Comparison of ENCODE assay signal across 9 cellular contexts in genomic region chr1:205600085-205600484, GRCh38. TPM values are rescaled to one million over a fixed set of nuclear protein-coding genes. Genes with fewer than 3 reads are reported as not detected.
DNase-seq lines count a peak whose midpoint lies in the region; ATAC-seq, FAIRE-seq and TF ChIP-seq lines count a peak whose summit lies in the region.
"Had no signal": no experiment of that assay in that cellular context is flagged by ENCODE, and none has a peak within 500 bp of the region (broad histone marks: within the 10 kb centered on the region; RNA-seq: fewer than 3 reads in every experiment).

No MANE protein-coding gene starts in this region.

- H3K9me3 Mint-ChIP-seq in nephron: no peaks in the 10 kb centered on the region

- peaks cover 45% of the 10 kb centered on the region for H3K36me3 Mint-ChIP-seq in nephron (ENCODE audit: low read depth)

- FAIRE-seq in GM12892 (lab: Jason Lieb, UNC): peak; percentile 46
- FAIRE-seq: islet of Langerhans had no signal

- ATAC-seq in HG02973 (IDR thresholded peaks at IDR 0.05; ENCODE audit: unreplicated experiment) (peak; percentile 67), HG02571 (IDR thresholded peaks at IDR 0.05; ENCODE audit: unreplicated experiment) (no peak)

- no peak for TF ChIP-seq POLR2A in GM12892 (IDR thresholded peaks at IDR 0.05; ENCODE audit: low read depth, low read length)

- H3K27ac Mint-ChIP-seq in nephron: peak overlapping the region; percentile 95 to 100 (median 100)

- peaks cover 48% of the 10 kb centered on the region for H3K4me1 Mint-ChIP-seq in nephron

- DNase-seq in GM12892 (ENCODE audit: insufficient read length) (no peak), astrocyte of the hippocampus (ENCODE audit: low read depth, low spot score) (peak; percentile 86), NCI-H1930 (lab: John Stamatoyannopoulos, UW) (no peak), NCI-H187 treated with DMSO at 0.1 percent for 48 hours (lab: John Stamatoyannopoulos, UW) (no peak)
- no peak for DNase-seq in effector CD4-positive, alpha-beta T cell

- no peaks in the 10 kb centered on the region for H3K27me3 Mint-ChIP-seq in nephron (ENCODE audit: low read depth)

- TF ChIP-seq CTCF in nephron (IDR thresholded peaks at IDR 0.05; ENCODE audit: unreplicated experiment in 3 of 3): no peak

- H3K4me3 Mint-ChIP-seq in nephron: peak overlapping the region in 1 of 3 experiments; percentile 71

RNA-seq across cellular contexts. Expression of gene ELK4, which starts 31.7 kb away (rescaled TPM):
- polyA plus RNA-seq in GM12892 (2012; ENCODE audit: missing spikeins): 18.7 TPM
